Comparison of ENCODE assay signal across 23 cellular contexts in the genomic region with DNA sequence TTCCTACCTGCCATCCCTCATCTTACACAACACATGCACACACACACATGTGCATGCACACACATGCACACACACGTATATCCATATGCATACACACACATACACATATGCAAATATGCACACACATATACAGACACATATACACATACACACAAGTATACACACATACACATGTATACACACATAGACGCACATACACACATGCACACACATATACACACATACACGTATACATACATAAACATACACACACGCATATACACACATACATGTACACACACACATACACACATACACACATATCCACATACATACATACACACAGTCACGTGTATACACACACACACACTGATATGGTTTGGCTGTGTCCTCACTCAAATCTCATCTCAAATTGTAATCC. TPM values are rescaled to one million over a fixed set of nuclear protein-coding genes. Genes with fewer than 3 reads are reported as not detected.
DNase-seq lines count a peak whose midpoint lies in the region; ATAC-seq, FAIRE-seq and TF ChIP-seq lines count a peak whose summit lies in the region.
"Had no signal": no experiment of that assay in that cellular context is flagged by ENCODE, and none has a peak within 500 bp of the region (broad histone marks: within the 10 kb centered on the region; RNA-seq: fewer than 3 reads in every experiment).

No MANE protein-coding gene starts in this region.

- TF ChIP-seq RAD21 in K562 (CRISPR knock-in tag; conservative IDR thresholded peaks at IDR 0.05 in 1 of 2, IDR thresholded peaks at IDR 0.05 in 1 of 2) = no peak

- ATAC-seq in Panc1 = no peak
- ATAC-seq in K562 = no peak
- ATAC-seq in CD8-positive, alpha-beta T cell = no peak
- ATAC-seq in GM21360 (IDR thresholded peaks at IDR 0.05; ENCODE audit: unreplicated experiment) = no peak
- ATAC-seq: HCT116, PC-3 had no signal

- no peaks in the 10 kb centered on the region for H3K36me3 Mint-ChIP-seq in neural progenitor cell
- H3K36me3 Mint-ChIP-seq in CD8-positive, alpha-beta T cell = no peaks in the 10 kb centered on the region

- H3K9ac ChIP-seq in K562 (ENCODE audit: insufficient read depth in 1 of 2, low read depth in 2 of 2, low read length in 2 of 2) (no peak overlapping the region), neural progenitor cell (no peak overlapping the region)

- no peak for TF ChIP-seq CTCF in Panc1 (IDR thresholded peaks at IDR 0.05)
- no peak for TF ChIP-seq CTCF in K562 (IDR thresholded peaks at IDR 0.05 in 2 of 3, conservative IDR thresholded peaks at IDR 0.05 in 1 of 3; ENCODE audit: insufficient read depth in 2 of 3, low read depth in 1 of 3, low read length in 3 of 3)
- TF ChIP-seq CTCF in neural progenitor cell (IDR thresholded peaks at IDR 0.05) = no peak
- no peak for TF ChIP-seq CTCF in CD8-positive, alpha-beta T cell (IDR thresholded peaks at IDR 0.05)

- no peaks in the 10 kb centered on the region for H3K36me3 ChIP-seq in Panc1 (ENCODE audit: control insufficient read depth, insufficient read depth, low read length)
- no peaks in the 10 kb centered on the region for H3K36me3 ChIP-seq in K562 (ENCODE audit: control insufficient read depth, insufficient read depth, low read length)
- H3K36me3 ChIP-seq in neural progenitor cell = no peaks in the 10 kb centered on the region
- no peaks in the 10 kb centered on the region for H3K36me3 ChIP-seq in CD8-positive, alpha-beta T cell (ENCODE audit: insufficient read depth, low read length)

- H3K4me3 ChIP-seq in Panc1 (ENCODE audit: low read depth in 2 of 2, low read length in 2 of 2) = no peak overlapping the region
- H3K4me3 ChIP-seq in K562 = no peak overlapping the region
- no peak overlapping the region for H3K4me3 ChIP-seq in neural progenitor cell
- H3K4me3 ChIP-seq in CD8-positive, alpha-beta T cell (ENCODE audit: low read depth, low read length) = no peak overlapping the region
- H3K4me3 ChIP-seq: SK-N-MC had no signal

- H3K27ac ChIP-seq in Panc1 (ENCODE audit: low read length) (0 out of 2 replicates have a peak overlapping the region, but pooled peaks have one; percentile 18), K562 (ENCODE audit: extremely low read depth, low read depth, low read length) (no peak overlapping the region), neural progenitor cell (no peak overlapping the region)
- H3K27ac ChIP-seq in CD8-positive, alpha-beta T cell (ENCODE audit: low read depth, low read length) = no peak overlapping the region
- H3K27ac ChIP-seq: SK-N-MC had no signal

- 0% methylated on average over 4 of the region's 5 CpGs for WGBS in K562 (ENCODE audit: insufficient coverage, low coverage, missing lambda C conversion rate)

- peak overlapping the region; percentile 7 for H3K27ac Mint-ChIP-seq in neural progenitor cell
- H3K27ac Mint-ChIP-seq in CD8-positive, alpha-beta T cell = no peak overlapping the region

- POLR2A ChIA-PET in Panc1 (lab: Charles Lee) (no interaction called here), K562 (lab: Yijun Ruan, JAX) (no interaction called here)
- POLR2A ChIA-PET in CD8-positive, alpha-beta T cell (lab: Charles Lee) = no interaction called here

- CTCF ChIA-PET in Panc1 (lab: Charles Lee) (no interaction called here), K562 (lab: Yijun Ruan, JAX; ENCODE audit: low intra/inter-chr PET ratio) (no interaction called here)
- CTCF ChIA-PET in CD8-positive, alpha-beta T cell (lab: Charles Lee) = no interaction called here

- TF ChIP-seq EP300 in K562 (IDR thresholded peaks at IDR 0.05; ENCODE audit: low read length) = no peak

- BruUV-seq in Panc1 (replicated peaks; lab: Mats Ljungman, UMichigan) = no TSS peak
- no TSS peak for BruUV-seq in K562 (replicated peaks; lab: Mats Ljungman, UMichigan)

- intact Hi-C loops in Panc1 (cut with micrococcal nuclease; ENCODE audit: unreplicated experiment) (no loop called here), K562 (cut with micrococcal nuclease) (no loop called here)
- intact Hi-C loops in CD8-positive, alpha-beta T cell (cut with DNase I, micrococcal nuclease) = no loop called here

- H3K9me1 ChIP-seq in K562 (ENCODE audit: control insufficient read depth, insufficient read depth, low read length) = no peaks in the 10 kb centered on the region

- H4K20me1 ChIP-seq in K562 (replicated peaks; ENCODE audit: control insufficient read depth, insufficient read depth, low read length) = no peaks in the 10 kb centered on the region; the same call in 1 of the 2 replicates
- no peaks in the 10 kb centered on the region for H4K20me1 ChIP-seq in neural progenitor cell (ENCODE audit: low read depth)

- peak; percentile 78 for FAIRE-seq in GM12891 (lab: Jason Lieb, UNC)
- no peak for FAIRE-seq in K562 (lab: Jason Lieb, UNC)
- FAIRE-seq: D721Med had no signal

- H3K4me3 Mint-ChIP-seq in neural progenitor cell = no peak overlapping the region
- H3K4me3 Mint-ChIP-seq in CD8-positive, alpha-beta T cell = no peak overlapping the region

- H3K79me2 ChIP-seq in K562 (ENCODE audit: control insufficient read depth, insufficient read depth, low read length) (no peaks in the 10 kb centered on the region), neural progenitor cell (ENCODE audit: low read depth) (no peaks in the 10 kb centered on the region)

- TF ChIP-seq POLR2A in GM12891 (IDR thresholded peaks at IDR 0.05; ENCODE audit: low read depth, low read length) (no peak), K562 (conservative IDR thresholded peaks at IDR 0.05) (no peak)

- no peaks in the 10 kb centered on the region for H3F3A ChIP-seq in neural progenitor cell (ENCODE audit: low read depth)

- no peaks in the 10 kb centered on the region for H3K9me3 Mint-ChIP-seq in neural progenitor cell
- no peaks in the 10 kb centered on the region for H3K9me3 Mint-ChIP-seq in CD8-positive, alpha-beta T cell

- H2AFZ ChIP-seq in K562 (ENCODE audit: low read depth, low read length) (no peak overlapping the region), neural progenitor cell (replicated peaks) (no peak overlapping the region)

- DNase-seq in GM12891 (ENCODE audit: insufficient read length, low spot score) = no peak
- DNase-seq in Panc1 (ENCODE audit: low read depth, low spot score) = no peak
- DNase-seq in K562 (ENCODE audit: extremely low read depth in 1 of 4, low spot score in 3 of 4) = no peak
- DNase-seq in neural progenitor cell (ENCODE audit: low spot score) = no peak
- DNase-seq in NCI-H2029 (lab: John Stamatoyannopoulos, UW) = no peak
- DNase-seq in SIG-M5 treated with dmso at 0.1 percent for 504 hours (lab: John Stamatoyannopoulos, UW; ENCODE audit: unreplicated experiment) = no peak
- no peak for DNase-seq in CD8-positive, alpha-beta T cell
- DNase-seq: KBM-7; MV-4-11; NCI-H1105 treated with DMSO at 0.1 percent for 48 hours; NCI-H146; NCI-H1930; NCI-H446 treated with DMSO at 0.1 percent for 48 hours; NCI-H526; NCI-H82; NK-92 treated with Interleukin-12 subunit alpha and Interleukin-12 subunit beta, amount 100 ng/mL, for 24 hours; PC-3; RPMI8226; SHP77 treated with DMSO at 0.1 percent for 48 hours had no signal

- H3K4me1 ChIP-seq in Panc1 (ENCODE audit: control insufficient read depth, insufficient read depth, low read length) (peaks cover 35% of the 10 kb centered on the region), K562 (replicated peaks in 1 of 2; ENCODE audit: control insufficient read depth in 2 of 2, insufficient read depth in 2 of 2, low read length in 2 of 2) (peaks cover 0 to 4% of the 10 kb centered on the region in 2 experiments; a peak in 1 of 5 replicates), neural progenitor cell (no peaks in the 10 kb centered on the region)
- peaks cover 12% of the 10 kb centered on the region for H3K4me1 ChIP-seq in CD8-positive, alpha-beta T cell (ENCODE audit: insufficient read depth, low read length)

- H3K27me3 Mint-ChIP-seq in neural progenitor cell (ENCODE audit: insufficient read depth, low read depth) = peaks cover 8% of the 10 kb centered on the region
- H3K27me3 Mint-ChIP-seq in CD8-positive, alpha-beta T cell (ENCODE audit: low read depth) = no peaks in the 10 kb centered on the region

- in situ Hi-C loops in Panc1 (cut with HindIII; ENCODE audit: low pct_unique_long_range_greater_than_20kb, low sequenced_read_pairs) = no loop called here
- in situ Hi-C loops in K562 (cut with MboI) = no loop called here

- peaks cover 8% of the 10 kb centered on the region for H3K4me1 Mint-ChIP-seq in neural progenitor cell
- H3K4me1 Mint-ChIP-seq in CD8-positive, alpha-beta T cell (ENCODE audit: low read depth) = peaks cover 7% of the 10 kb centered on the region

- H3K4me2 ChIP-seq in K562 (ENCODE audit: insufficient read depth, low read length) = no peak overlapping the region
- no peak overlapping the region for H3K4me2 ChIP-seq in neural progenitor cell

- H3K27me3 ChIP-seq in Panc1 (ENCODE audit: control insufficient read depth, insufficient read depth, low read length) = no peaks in the 10 kb centered on the region
- H3K27me3 ChIP-seq in K562 (ENCODE audit: control insufficient read depth in 2 of 2, insufficient read depth in 2 of 2, low read length in 2 of 2) = peaks cover 0 to 14% of the 10 kb centered on the region in 2 experiments; a peak in 2 of 5 replicates
- no peaks in the 10 kb centered on the region for H3K27me3 ChIP-seq in neural progenitor cell
- H3K27me3 ChIP-seq in CD8-positive, alpha-beta T cell (ENCODE audit: insufficient read depth, low read length) = no peaks in the 10 kb centered on the region

- H3K9me3 ChIP-seq in Panc1 (ENCODE audit: control insufficient read depth, insufficient read depth, low read depth, low read length) = no peaks in the 10 kb centered on the region
- no peaks in the 10 kb centered on the region for H3K9me3 ChIP-seq in K562 (replicated peaks; ENCODE audit: control insufficient read depth, insufficient read depth, low read depth, low read length)
- no peaks in the 10 kb centered on the region for H3K9me3 ChIP-seq in neural progenitor cell (ENCODE audit: low read depth)
- H3K9me3 ChIP-seq in CD8-positive, alpha-beta T cell (ENCODE audit: low read length) = no peaks in the 10 kb centered on the region

RNA-seq across cellular contexts. Expression of gene AFAP1, which starts 37.0 kb away (rescaled TPM):
- polyA plus RNA-seq in GM12891 (2012; ENCODE audit: low read depth, missing spikeins) = 1.3 TPM
- total RNA-seq in Panc1 (2021; ENCODE audit: unreplicated experiment) = 94.7 TPM
- polyA plus RNA-seq in Panc1 (2012; ENCODE audit: insufficient read length) = 90.7 TPM
- total RNA-seq in K562 (2011; cell fraction: chromatin; rRNA removed; ENCODE audit: low replicate concordance) = 0.79 and 1.9 TPM in 2 replicates
- 0.17 and 0.39 TPM in 2 replicates for total RNA-seq in K562 (2011; cell fraction: nucleolus; rRNA removed)
- 0.23 and 1.0 TPM in 2 replicates for total RNA-seq in K562 (2011; cell fraction: nucleoplasm; rRNA removed)
- total RNA-seq in K562 (2014; rRNA removed) = 0.14 and 0.16 TPM in 2 replicates
- total RNA-seq in K562 (2014; rRNA removed; fragmentation: Illumina TruSeq; extraction: Trizol) = 0.07 and 0.16 TPM in 2 replicates
- total RNA-seq in K562 (2015; rRNA removed; fragmentation: Illumina TruSeq; extraction: Trizol) = 0.04 and 0.11 TPM in 2 replicates
- 0.42 and 0.49 TPM in 2 replicates for total RNA-seq in K562 (2021)
- 0.07 TPM in 2 replicates for polyA plus RNA-seq in K562 (2011; rRNA removed)
- polyA plus RNA-seq in K562 (2011; cell fraction: cytosol; rRNA removed) = 0.01 and 0.07 TPM in 2 replicates
- polyA plus RNA-seq in K562 (2011; cell fraction: nucleus; rRNA removed) = 0.13 and 0.20 TPM in 2 replicates
- polyA plus RNA-seq in K562 (2012) = 0.30 and 1.0 TPM in 2 replicates
- 0.10 and 0.15 TPM in 2 replicates for polyA plus RNA-seq in K562 (2014; fragmentation: Illumina TruSeq; extraction: Trizol)
- polyA plus RNA-seq in K562 (2014; fragmentation: Nextera tagmentation; extraction: Ambion mirVana) = under 1 TPM in 1 of 2 experiments, not detected in 1; 0.20 TPM
- polyA plus RNA-seq in K562 (2014; rRNA removed) = 0.13 and 0.27 TPM in 2 replicates
- 0.03 and 0.07 TPM in 2 replicates for polyA minus RNA-seq in K562 (2011; rRNA and poly(A)+ RNA removed)
- polyA minus RNA-seq in K562 (2011; cell fraction: cytosol; rRNA and poly(A)+ RNA removed) = 0.55 TPM in 1 of 2 replicates, not detected in the other
- 0.33 and 0.81 TPM in 2 replicates for polyA minus RNA-seq in K562 (2011; cell fraction: nucleus; rRNA and poly(A)+ RNA removed)
- 6.7 and 8.2 TPM in 2 replicates for total RNA-seq in neural progenitor cell (ENCODE audit: low replicate concordance)
- total RNA-seq in CD8-positive, alpha-beta T cell = 10 to 100 TPM; 13.4 to 13.9 TPM
